In genomic region chr1:156245451-156246232, GRCh38 we compare ENCODE assay signal across 9 cellular contexts. TPM values are rescaled to one million over a fixed set of nuclear protein-coding genes. Genes with fewer than 3 reads are reported as not detected.
A peak's percentile ranks its signal among the peaks of the same experiment; 100 is the strongest.
DNase-seq lines count a peak whose midpoint lies in the region; ATAC-seq, FAIRE-seq and TF ChIP-seq lines count a peak whose summit lies in the region.
"Had no signal": no experiment of that assay in that cellular context is flagged by ENCODE, and none has a peak within 500 bp of the region (broad histone marks: within the 10 kb centered on the region; RNA-seq: fewer than 3 reads in every experiment).

No MANE protein-coding gene starts in this region.

- no peak for FAIRE-seq in pancreas (lab: Jason Lieb, UNC)

- H3K4me3 ChIP-seq in GM12875 (ENCODE audit: low read depth, low read length), result peak overlapping the region; percentile 49
- H3K4me3 ChIP-seq in effector memory CD4-positive, alpha-beta T cell (ENCODE audit: insufficient read depth, low read depth, low read length, poor library complexity, severe bottlenecking), result peak overlapping the region; percentile 59
- peak overlapping the region; percentile 19 to 45 (median 28) for H3K4me3 ChIP-seq in pancreas

- peaks cover 6% of the 10 kb centered on the region for H3K4me1 ChIP-seq in effector memory CD4-positive, alpha-beta T cell (ENCODE audit: control insufficient read depth, insufficient read depth, low read length, poor library complexity, severe bottlenecking)
- peaks cover 3 to 6% (median 6%) of the 10 kb centered on the region in 3 donors for H3K4me1 ChIP-seq in pancreas

- H3K27me3 ChIP-seq in effector memory CD4-positive, alpha-beta T cell (replicated peaks; ENCODE audit: control insufficient read depth, insufficient read depth, low read length, poor library complexity, severe bottlenecking), result no peaks in the 10 kb centered on the region
- H3K27me3 ChIP-seq in pancreas, result no peaks in the 10 kb centered on the region

- ATAC-seq in pancreas, result peak; percentile 38 to 59 (median 52)

- intact Hi-C loops in pancreas (cut with DNase I), result no loop called here

- no peaks in the 10 kb centered on the region for H3K27me3 Mint-ChIP-seq in T-helper 2 cell treated with Interferon-gamma antibody and Interleukin-4, amounts not matched to agents 5 μg/mL and 100 μg/mL, for 36 hours (ENCODE audit: low read depth)
- H3K27me3 Mint-ChIP-seq: brain had no signal

- H3K9me3 Mint-ChIP-seq in T-helper 2 cell treated with Interferon-gamma antibody and Interleukin-4, amounts not matched to agents 5 μg/mL and 100 μg/mL, for 36 hours, result no peaks in the 10 kb centered on the region
- H3K9me3 Mint-ChIP-seq: brain had no signal

- WGBS in pancreas, 2 donors, result 3% methylated on average over 63 to 69 of the region's 69 CpGs

- H3K27ac ChIP-seq in 22Rv1 (peak overlapping the region; percentile 55), pancreas (no peak overlapping the region)
- H3K27ac ChIP-seq in effector memory CD4-positive, alpha-beta T cell (ENCODE audit: insufficient read depth, low read length, poor library complexity, severe bottlenecking), result peak overlapping the region; percentile 0

- H3K27ac Mint-ChIP-seq in T-helper 2 cell treated with Interferon-gamma antibody and Interleukin-4, amounts not matched to agents 5 μg/mL and 100 μg/mL, for 36 hours, result peak overlapping the region; percentile 88

- peaks cover 8% of the 10 kb centered on the region for H3K36me3 Mint-ChIP-seq in T-helper 2 cell treated with Interferon-gamma antibody and Interleukin-4, amounts not matched to agents 5 μg/mL and 100 μg/mL, for 36 hours (ENCODE audit: low read depth)

- DNase-seq in T-helper 2 cell treated with Interferon-gamma antibody and Interleukin-4, amounts not matched to agents 5 μg/mL and 100 μg/mL, for 36 hours (ENCODE audit: low spot score), result no peak
- DNase-seq in effector memory CD4-positive, alpha-beta T cell, result no peak
- DNase-seq in pancreas (peak in 3 of 6 donors; percentile 37 to 72 (median 54)), LoVo (ENCODE audit: low spot score) (no peak), NCI-H524 treated with DMSO at 0.1 percent for 48 hours (lab: John Stamatoyannopoulos, UW) (no peak), NCI-H2107 (lab: John Stamatoyannopoulos, UW) (no peak)

- peaks cover 17% of the 10 kb centered on the region for H3K4me1 Mint-ChIP-seq in T-helper 2 cell treated with Interferon-gamma antibody and Interleukin-4, amounts not matched to agents 5 μg/mL and 100 μg/mL, for 36 hours (ENCODE audit: low read depth)

- TF ChIP-seq CTCF in 22Rv1 (IDR thresholded peaks at IDR 0.05) (no peak), GM12875 (IDR thresholded peaks at IDR 0.05; ENCODE audit: borderline replicate concordance, insufficient read depth, low read depth, low read length) (no peak), pancreas (IDR thresholded peaks at IDR 0.05) (no peak)

- H3K4me3 Mint-ChIP-seq in T-helper 2 cell treated with Interferon-gamma antibody and Interleukin-4, amounts not matched to agents 5 μg/mL and 100 μg/mL, for 36 hours, result peak overlapping the region; percentile 87

- H3K9me3 ChIP-seq in effector memory CD4-positive, alpha-beta T cell (ENCODE audit: control insufficient read depth, low read length), result no peaks in the 10 kb centered on the region
- no peaks in the 10 kb centered on the region for H3K9me3 ChIP-seq in pancreas

- H3K36me3 ChIP-seq in effector memory CD4-positive, alpha-beta T cell (ENCODE audit: control insufficient read depth, insufficient read depth, low read length), result peaks cover 9% of the 10 kb centered on the region
- H3K36me3 ChIP-seq in pancreas, result peaks cover 0 to 7% (median 0%) of the 10 kb centered on the region in 3 donors

RNA-seq across cellular contexts. Expression of gene PAQR6, which starts 2.2 kb away (rescaled TPM):
- total RNA-seq in pancreas, result 1 to 10 TPM in 2 of 6 donors, under 1 TPM in 4; 0.51 to 1.3 (median 0.67) TPM
- 1 to 10 TPM; 3.5 to 5.6 TPM for polyA plus RNA-seq in pancreas

RNA-seq across cellular contexts. Expression of gene BGLAP, which starts 3.7 kb away (rescaled TPM):
- 1 to 10 TPM in 2 of 6 donors, under 1 TPM in 4; 0.60 to 1.7 (median 0.80) TPM for total RNA-seq in pancreas
- polyA plus RNA-seq in pancreas, result 1 to 10 TPM; 2.9 to 4.8 TPM

RNA-seq across cellular contexts. Expression of gene PMF1, which starts 32.8 kb away (rescaled TPM):
- total RNA-seq in pancreas, result 10 to 100 TPM; 15.8 to 28.8 (median 21.9) TPM
- 10 to 100 TPM; 69.7 to 79.7 TPM for polyA plus RNA-seq in pancreas

RNA-seq across cellular contexts. Expression of gene SMG5, which starts 37.0 kb away (rescaled TPM):
- total RNA-seq in pancreas, result 10 to 100 TPM; 15.9 to 42.8 (median 23.3) TPM
- 10 to 100 TPM; 26.2 to 26.5 TPM for polyA plus RNA-seq in pancreas

RNA-seq across cellular contexts. Expression of gene TMEM79, which starts 38.5 kb away (rescaled TPM):
- total RNA-seq in pancreas, result 1 to 10 TPM in 4 of 6 donors, under 1 TPM in 2; 0.51 to 2.7 (median 1.1) TPM
- polyA plus RNA-seq in pancreas, result 1 to 10 TPM; 3.1 to 3.7 TPM

Comparison
In these comparisons a context has a peak if more than half of its experiments do, and no peak if none do; other contexts are left out.
1. H3K27ac ChIP-seq: peak in 22Rv1 (single experiment) and effector memory CD4-positive, alpha-beta T cell (single experiment); none in pancreas (0 of 4).
2. Peak in every context shown above with its lines, with median percentiles within 50 percentile points of each other: H3K4me3 ChIP-seq.